In the genomic region with DNA sequence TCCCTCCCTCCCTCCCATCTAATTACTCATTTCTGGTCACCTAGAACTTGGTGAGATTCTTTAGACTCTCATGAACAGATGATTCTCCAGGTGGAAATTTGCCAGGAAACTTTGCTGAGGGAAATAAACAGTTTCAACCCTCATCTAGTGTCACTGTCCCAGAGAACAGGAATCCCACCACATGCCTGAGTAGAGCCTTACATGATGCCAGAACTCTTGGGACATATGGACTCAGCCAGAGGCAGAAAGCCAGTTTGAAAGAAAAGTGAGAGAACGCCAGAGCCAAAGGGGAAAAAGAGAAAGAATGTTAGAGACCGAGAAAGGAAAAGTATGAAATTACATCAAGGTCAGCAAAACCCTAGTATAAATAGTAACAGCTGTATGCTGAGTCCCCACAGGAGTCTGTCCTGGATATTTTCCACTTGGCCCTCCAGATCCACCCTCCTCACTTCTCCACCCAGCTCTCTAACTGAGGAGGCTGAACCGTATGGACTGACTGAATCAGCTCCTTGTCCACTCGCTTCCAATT, we compare ENCODE assay signal across 12 cellular contexts.
DNase-seq lines count a peak whose midpoint lies in the region; ATAC-seq and TF ChIP-seq lines count a peak whose summit lies in the region.
"Had no signal": no experiment of that assay in that cellular context is flagged by ENCODE, and none has a peak within 500 bp of the region (broad histone marks: within the 10 kb centered on the region; RNA-seq: fewer than 3 reads in every experiment).

No MANE protein-coding gene starts in this region.

- H3K9me3 ChIP-seq in lower lobe of right lung: no peaks in the 10 kb centered on the region
- H3K9me3 ChIP-seq in BE2C: no peaks in the 10 kb centered on the region

- H3K27ac ChIP-seq in lower lobe of right lung: peak overlapping the region; percentile 13
- H3K27ac ChIP-seq: epithelial cell of prostate had no signal

- H3K27me3 ChIP-seq in lower lobe of right lung (ENCODE audit: low read depth) (no peaks in the 10 kb centered on the region), BE2C (no peaks in the 10 kb centered on the region)

- POLR2A ChIA-PET in WTC11 (lab: Charles Lee): no interaction called here

- no peaks in the 10 kb centered on the region for H3K36me3 Mint-ChIP-seq in WTC11

- no peak for TF ChIP-seq CTCF in lower lobe of right lung (IDR thresholded peaks at IDR 0.05)
- TF ChIP-seq CTCF in BE2C (IDR thresholded peaks at IDR 0.05; ENCODE audit: low read depth, low read length): no peak
- no peak for TF ChIP-seq CTCF in WTC11 (IDR thresholded peaks at IDR 0.05)

- peak; percentile 20 for DNase-seq in HCEC 1CT
- peak; percentile 43 for DNase-seq in dermis blood vessel endothelial cell
- no peak for DNase-seq in lower lobe of right lung
- peak; percentile 84 for DNase-seq in stromal cell of bone marrow (ENCODE audit: low read depth)
- DNase-seq in BE2C: no peak
- no peak for DNase-seq in retina
- DNase-seq in DMS79 (lab: John Stamatoyannopoulos, UW): no peak
- DNase-seq in WTC11 (ENCODE audit: low spot score): no peak
- DNase-seq: activated CD4-positive, alpha-beta T cell treated with anti-CD3 and anti-CD28 coated beads, Interleukin-2, amount 10 ng/mL, durations not matched to agents 24 days and 14 days; activated naive CD4-positive, alpha-beta T cell treated with anti-CD3 and anti-CD28 coated beads for 36 hours had no signal

- H3K36me3 ChIP-seq in lower lobe of right lung (no peaks in the 10 kb centered on the region), BE2C (no peaks in the 10 kb centered on the region)

- H3K27ac Mint-ChIP-seq in WTC11: no peak overlapping the region
- H3K27ac Mint-ChIP-seq: activated CD4-positive, alpha-beta T cell treated with anti-CD3 and anti-CD28 coated beads, Interleukin-2, amount 10 ng/mL, durations not matched to agents 24 days and 14 days; activated naive CD4-positive, alpha-beta T cell treated with anti-CD3 and anti-CD28 coated beads for 36 hours had no signal

- H3K4me3 ChIP-seq in lower lobe of right lung (no peak overlapping the region), BE2C (ENCODE audit: low read depth, low read length) (no peak overlapping the region)
- H3K4me3 ChIP-seq: lung had no signal

- H3K27me3 Mint-ChIP-seq in WTC11 (ENCODE audit: low read depth): no peaks in the 10 kb centered on the region; the same call in 1 of the 2 replicates
- H3K27me3 Mint-ChIP-seq: activated CD4-positive, alpha-beta T cell treated with anti-CD3 and anti-CD28 coated beads, Interleukin-2, amount 10 ng/mL, durations not matched to agents 24 days and 14 days had no signal

- intact Hi-C loops in lower lobe of right lung (cut with DNase I): no loop called here

- peaks cover 6% of the 10 kb centered on the region for H3K9me3 Mint-ChIP-seq in WTC11
- H3K9me3 Mint-ChIP-seq: activated CD4-positive, alpha-beta T cell treated with anti-CD3 and anti-CD28 coated beads, Interleukin-2, amount 10 ng/mL, durations not matched to agents 24 days and 14 days; activated naive CD4-positive, alpha-beta T cell treated with anti-CD3 and anti-CD28 coated beads for 36 hours had no signal

- CTCF ChIA-PET in WTC11 (lab: Charles Lee): interaction anchor here (0.7 kb wide), 1 partner anchor 13 kb away, joined by 3 read pairs; no protein-coding TSS in a partner anchor

- H3K4me1 Mint-ChIP-seq in WTC11: peaks cover 8% of the 10 kb centered on the region
- H3K4me1 Mint-ChIP-seq: activated CD4-positive, alpha-beta T cell treated with anti-CD3 and anti-CD28 coated beads, Interleukin-2, amount 10 ng/mL, durations not matched to agents 24 days and 14 days had no signal

- H3K4me1 ChIP-seq in lower lobe of right lung: peaks cover 36% of the 10 kb centered on the region
- peaks cover 11% of the 10 kb centered on the region for H3K4me1 ChIP-seq in BE2C

- ATAC-seq in lower lobe of right lung (peak; percentile 39 to 48), WTC11 (no peak)

- no peak overlapping the region for H3K4me3 Mint-ChIP-seq in WTC11
- H3K4me3 Mint-ChIP-seq: activated CD4-positive, alpha-beta T cell treated with anti-CD3 and anti-CD28 coated beads, Interleukin-2, amount 10 ng/mL, durations not matched to agents 24 days and 14 days; activated naive CD4-positive, alpha-beta T cell treated with anti-CD3 and anti-CD28 coated beads for 36 hours had no signal

TF ChIP-seq in WTC11, 78 proteins besides CTCF, POLR2A, EP300 and RAD21:
- TF ChIP-seq NR1H2 (CRISPR knock-in tag; IDR thresholded peaks at IDR 0.05) (no peak), GRHL2 (CRISPR knock-in tag; IDR thresholded peaks at IDR 0.05; ENCODE audit: insufficient replicate concordance, severe bottlenecking) (no peak)

Comparison
In these comparisons a context has a peak if more than half of its experiments do, and no peak if none do; other contexts are left out.
1. DNase-seq: peak in HCEC 1CT (single experiment), dermis blood vessel endothelial cell (single experiment) and stromal cell of bone marrow (single experiment); none in lower lobe of right lung (single experiment), BE2C (single experiment), retina (single experiment), DMS79 (single experiment) and WTC11 (single experiment).